Comparison of ENCODE assay signal across 26 cellular contexts in the genomic region with DNA sequence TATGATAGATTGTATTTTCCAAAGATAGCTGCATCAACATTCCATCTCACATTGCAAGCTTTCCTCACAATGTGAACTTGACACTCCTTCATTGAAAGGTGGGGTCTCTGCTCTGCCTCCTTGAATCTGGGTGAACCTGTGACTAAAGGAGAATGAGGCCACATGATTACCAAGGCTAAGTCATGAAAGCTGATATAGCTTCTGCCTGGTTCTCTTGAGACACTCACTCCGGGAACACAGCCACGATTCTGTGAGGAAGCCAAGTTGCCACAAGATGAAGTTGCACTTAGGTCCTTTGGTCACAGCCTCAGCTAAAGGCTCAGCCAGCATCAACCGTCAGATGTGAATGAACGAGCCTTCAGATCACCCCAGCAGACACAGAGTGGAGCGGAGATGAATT.
"Had no signal": no experiment of that assay in that cellular context is flagged by ENCODE, and none has a peak within 500 bp of the region (broad histone marks: within the 10 kb centered on the region; RNA-seq: fewer than 3 reads in every experiment).

No MANE protein-coding gene starts in this region.

- H3K4me1 ChIP-seq: adrenal gland, body of pancreas, colonic mucosa, foreskin keratinocyte, heart right ventricle, sigmoid colon, stomach, suprapubic skin, tibial artery had no signal

- H3K27ac ChIP-seq: adrenal gland, body of pancreas, cardiac muscle cell, colonic mucosa, foreskin keratinocyte, heart right ventricle, sigmoid colon, stomach, suprapubic skin, tibial artery, VCaP had no signal

- DNase-seq: activated CD4-positive, alpha-beta memory T cell treated with anti-CD3 and anti-CD28 coated beads for 36 hours; activated CD4-positive, alpha-beta T cell treated with anti-CD3 and anti-CD28 coated beads for 4 hours; activated CD8-positive, alpha-beta memory T cell treated with anti-CD3 and anti-CD28 coated beads, Interleukin-2, amount 50 U/mL, for 4 hours; activated effector memory CD4-positive, alpha-beta T cell treated with anti-CD3 and anti-CD28 coated beads, Interleukin-2, amount 50 U/mL, for 16 hours; activated naive CD4-positive, alpha-beta T cell treated with anti-CD3 and anti-CD28 coated beads for 36 hours; activated naive CD8-positive, alpha-beta T cell treated with anti-CD3 and anti-CD28 coated beads for 36 hours; activated T-cell treated with anti-CD3 and anti-CD28 coated beads, Interleukin-2, amount 50 U/mL, for 1 hour; adrenal gland; aorta; body of pancreas; cerebellar nuclear complex; colonic mucosa; effector memory CD4-positive, alpha-beta T cell; foreskin keratinocyte; heart right ventricle; left cardiac atrium; mammary epithelial cell; sigmoid colon; stimulated activated CD4-positive, alpha-beta T cell treated with anti-CD3 and anti-CD28 coated beads, Interleukin-1b, Interleukin-23, amount 100 ng/mL, for 48 hours; stimulated activated naive B cell treated with anti-CD40 and anti-IgM and Interleukin-4, amounts not matched to agents 10 μg/mL and 1 μg/mL and 100 μg/mL, for 72 hours; stomach; tibial artery had no signal

- ATAC-seq: body of pancreas; foreskin keratinocyte; heart right ventricle; left cardiac atrium; stimulated activated naive B cell treated with anti-CD40 and anti-IgM and Interleukin-4, amounts not matched to agents 10 μg/mL and 1 μg/mL and 100 μg/mL, for 72 hours had no signal

- H3K4me3 ChIP-seq: adrenal gland, body of pancreas, cardiac muscle cell, colonic mucosa, heart right ventricle, sigmoid colon, smooth muscle cell, stomach, suprapubic skin, tibial artery had no signal

- H3K36me3 ChIP-seq: adrenal gland, cardiac muscle cell, colonic mucosa, heart right ventricle, sigmoid colon, stomach, suprapubic skin, tibial artery had no signal

- H3K27me3 ChIP-seq: body of pancreas, cardiac muscle cell, colonic mucosa, foreskin keratinocyte, sigmoid colon had no signal

- H3K4me2 ChIP-seq: smooth muscle cell had no signal

- H3K9me3 ChIP-seq: adrenal gland, body of pancreas, colonic mucosa, suprapubic skin, tibial artery had no signal
